In genomic region chr1:9316512-9316911, GRCh38 we compare ENCODE assay signal across 1 cellular context.
TF ChIP-seq lines count a peak whose summit lies in the region.

No MANE protein-coding gene starts in this region.

TF ChIP-seq in IMR-90, 13 proteins besides CTCF, POLR2A, EP300 and RAD21:
- no peak for TF ChIP-seq CHD1 (IDR thresholded peaks at IDR 0.05; ENCODE audit: low read depth, low read length)
- TF ChIP-seq CEBPB (IDR thresholded peaks at IDR 0.05; ENCODE audit: low read depth, low read length): no peak
- TF ChIP-seq RFX5 (IDR thresholded peaks at IDR 0.05; ENCODE audit: low read depth, low read length): no peak
- no peak for TF ChIP-seq USF2 (IDR thresholded peaks at IDR 0.05; ENCODE audit: low read depth, low read length)
TF ChIP-seq in IMR-90: peak in this region for 0.
